8 cellular contexts compared by ENCODE assay signal in genomic region chr19:18281082-18282020, GRCh38. TPM values are rescaled to one million over a fixed set of nuclear protein-coding genes. Genes with fewer than 3 reads are reported as not detected.
DNase-seq lines count a peak whose midpoint lies in the region; ATAC-seq and TF ChIP-seq lines count a peak whose summit lies in the region.

JUND (minus strand) TSS chr19:18281622; CDS start chr19:18281484, 138 bp downstream.

- H3K36me3 ChIP-seq in left ventricle myocardium inferior (peaks cover 16% of the 10 kb centered on the region), prostate gland (no peaks in the 10 kb centered on the region)

- peak within 1 kb of the TSS; percentile 97 for H3K27ac ChIP-seq in left ventricle myocardium inferior (replicated peaks)
- H3K27ac ChIP-seq in prostate gland, result peak within 1 kb of the TSS; percentile 100

- H3K27me3 ChIP-seq in left ventricle myocardium inferior (ENCODE audit: low read depth) (no peaks in the 10 kb centered on the region), prostate gland (replicated peaks; ENCODE audit: insufficient read depth) (no peaks in the 10 kb centered on the region)

- peak within 1 kb of the TSS; percentile 99 for H3K27ac Mint-ChIP-seq in T-helper 17 cell

- DNase-seq in NCI-H1694 (lab: John Stamatoyannopoulos, UW) (peak; percentile 93), T-helper 17 cell (peak; percentile 98 to 99 (median 99)), amygdala (lab: John Stamatoyannopoulos, UW) (peak; percentile 77 to 100 (median 96)), left ventricle myocardium inferior (peak; percentile 99), prostate gland (ENCODE audit: low spot score) (peak; percentile 95), ureter (ENCODE audit: low spot score) (peak; percentile 98)

- TF ChIP-seq CTCF in left ventricle myocardium inferior (IDR thresholded peaks at IDR 0.05; ENCODE audit: borderline replicate concordance), result no peak
- TF ChIP-seq CTCF in prostate gland (IDR thresholded peaks at IDR 0.05), result peak in 1 of 4 experiments; percentile 4

- peak; percentile 63 for ATAC-seq in GM18498 (IDR thresholded peaks at IDR 0.05; ENCODE audit: unreplicated experiment)
- peak; percentile 62 for ATAC-seq in HG02884 (IDR thresholded peaks at IDR 0.05; ENCODE audit: unreplicated experiment)
- ATAC-seq in T-helper 17 cell, result peak; percentile 74

- H3K27me3 Mint-ChIP-seq in T-helper 17 cell, result no peaks in the 10 kb centered on the region

- H3K4me3 ChIP-seq in left ventricle myocardium inferior (peak within 1 kb of the TSS; percentile 100), prostate gland (peak within 1 kb of the TSS; percentile 99)

- H3K4me1 Mint-ChIP-seq in T-helper 17 cell, result peaks cover 39% of the 10 kb centered on the region

- WGBS in prostate gland, result 0% methylated on average over 45 of the region's 138 CpGs

- intact Hi-C loops in left ventricle myocardium inferior (cut with micrococcal nuclease) (no loop called here), prostate gland (cut with DNase I) (no loop called here)

- H3K36me3 Mint-ChIP-seq in T-helper 17 cell (ENCODE audit: low read depth), result peaks cover 6% of the 10 kb centered on the region

- TF ChIP-seq POLR2A in prostate gland (IDR thresholded peaks at IDR 0.05), result peak; percentile 96

- peak within 1 kb of the TSS; percentile 94 for H3K4me3 Mint-ChIP-seq in T-helper 17 cell

- no peaks in the 10 kb centered on the region for H3K9me3 ChIP-seq in T-helper 17 cell (ENCODE audit: control insufficient read depth, low read length, poor library complexity, severe bottlenecking)
- H3K9me3 ChIP-seq in left ventricle myocardium inferior (replicated peaks), result no peaks in the 10 kb centered on the region
- no peaks in the 10 kb centered on the region for H3K9me3 ChIP-seq in prostate gland

- peaks cover 59% of the 10 kb centered on the region for H3K4me1 ChIP-seq in left ventricle myocardium inferior
- peaks cover 12% of the 10 kb centered on the region for H3K4me1 ChIP-seq in prostate gland (replicated peaks)

RNA-seq across cellular contexts. Expression of gene JUND, which starts in this region (rescaled TPM):
- total RNA-seq in T-helper 17 cell, result 1,000 to 10,000 TPM; 1,212 to 1,401 TPM
- 107 TPM for total RNA-seq in left ventricle myocardium inferior
- total RNA-seq in prostate gland, result 100 to 1,000 TPM; 521 to 844 TPM
- 94.9 TPM for total RNA-seq in ureter

Comparison
In these comparisons a context has a peak if more than half of its experiments do, and no peak if none do; other contexts are left out.
1. Peak in every context shown above with its lines: DNase-seq, ATAC-seq, H3K4me3 ChIP-seq and H3K27ac ChIP-seq.